ENCODE assay signal across 29 cellular contexts in the genomic region with DNA sequence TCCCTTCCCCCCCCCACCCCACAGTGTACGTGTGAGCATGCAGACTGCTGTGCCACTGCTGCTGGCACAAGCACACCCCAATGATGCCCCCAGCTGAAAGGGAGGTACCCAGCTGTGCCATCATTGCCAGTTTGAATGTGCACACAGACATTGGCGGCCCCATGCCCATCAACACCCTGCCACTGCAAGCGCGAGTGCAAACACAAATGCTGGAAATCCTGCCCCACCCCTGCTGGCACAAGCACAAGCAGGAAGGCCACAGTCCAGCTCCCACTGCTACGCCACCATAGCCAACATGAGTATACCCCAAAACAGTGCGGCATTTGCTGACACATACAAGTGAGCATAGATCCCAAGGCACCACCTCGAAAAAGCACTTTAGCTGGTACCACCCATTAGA.
"Had no signal": no experiment of that assay in that cellular context is flagged by ENCODE, and none has a peak within 500 bp of the region (broad histone marks: within the 10 kb centered on the region; RNA-seq: fewer than 3 reads in every experiment).

No MANE protein-coding gene starts in this region.

- DNase-seq: activated B cell treated with CpG ODN at 0.5 μM for 24 hours; activated CD4-positive, alpha-beta T cell treated with anti-CD3 and anti-CD28 coated beads for 48 hours; activated CD4-positive, alpha-beta T cell treated with anti-CD3 and anti-CD28 coated beads, Interleukin-2, amount 50 U/mL, for 1 hour; activated CD4-positive, alpha-beta T cell treated with anti-CD3 and anti-CD28 coated beads, Interleukin-2, amount 50 U/mL, for 48 hours; activated CD8-positive, alpha-beta memory T cell treated with anti-CD3 and anti-CD28 coated beads for 24 hours; activated CD8-positive, alpha-beta T cell treated with anti-CD3 and anti-CD28 coated beads for 36 hours; activated effector memory CD4-positive, alpha-beta T cell treated with Interleukin-2 at 50 U/mL for 16 hours; activated gamma-delta T cell treated with Interleukin-2 at 50 U/mL for 16 hours; activated naive CD4-positive, alpha-beta T cell treated with anti-CD3 and anti-CD28 coated beads, Interleukin-2, amount 50 U/mL, for 16 hours; activated naive CD4-positive, alpha-beta T cell treated with Interleukin-2 at 50 U/mL for 16 hours; activated T-cell treated with anti-CD3 and anti-CD28 coated beads, Interleukin-2, amount 50 U/mL, for 4 hours; amniotic stem cell; anterior cingulate cortex; caudate nucleus; colonic mucosa; effector CD4-positive, alpha-beta T cell; effector memory CD8-positive, alpha-beta T cell; erythroblast; foreskin keratinocyte; gastrocnemius medialis; glutamatergic neuron; T-helper 1 cell; T-helper 17 cell; T1000; WERI-Rb-1 had no signal

- FAIRE-seq: astrocyte had no signal

- H3K4me1 ChIP-seq: colonic mucosa, esophagus muscularis mucosa, foreskin keratinocyte, gastrocnemius medialis had no signal

- H3K36me3 ChIP-seq: colonic mucosa, gastrocnemius medialis, WERI-Rb-1 had no signal

- H3K9me3 ChIP-seq: colonic mucosa, esophagus muscularis mucosa, gastrocnemius medialis had no signal

- H3K4me3 ChIP-seq: colonic mucosa, esophagus muscularis mucosa, gastrocnemius medialis had no signal

- H3K27ac ChIP-seq: colonic mucosa, esophagus muscularis mucosa, foreskin keratinocyte, gastrocnemius medialis, WERI-Rb-1 had no signal

- ATAC-seq: activated CD4-positive, CD25-positive, alpha-beta regulatory T cell treated with anti-CD3 and anti-CD28 coated beads, Interleukin-2, amount 50 U/mL, for 24 hours; activated CD8-positive, alpha-beta T cell treated with anti-CD3 and anti-CD28 coated beads for 36 hours; activated T-cell treated with anti-CD3 and anti-CD28 coated beads, Interleukin-2, amount 50 U/mL, for 4 hours; activated T-helper 17 cell treated with anti-CD3 and anti-CD28 coated beads, Interleukin-2, amount 50 U/mL, for 72 hours; effector memory CD8-positive, alpha-beta T cell; foreskin keratinocyte; gastrocnemius medialis; T-helper 17 cell had no signal

- H3K27me3 ChIP-seq: colonic mucosa, esophagus muscularis mucosa, foreskin keratinocyte, gastrocnemius medialis had no signal
